9 cellular contexts compared by ENCODE assay signal in the genomic region with DNA sequence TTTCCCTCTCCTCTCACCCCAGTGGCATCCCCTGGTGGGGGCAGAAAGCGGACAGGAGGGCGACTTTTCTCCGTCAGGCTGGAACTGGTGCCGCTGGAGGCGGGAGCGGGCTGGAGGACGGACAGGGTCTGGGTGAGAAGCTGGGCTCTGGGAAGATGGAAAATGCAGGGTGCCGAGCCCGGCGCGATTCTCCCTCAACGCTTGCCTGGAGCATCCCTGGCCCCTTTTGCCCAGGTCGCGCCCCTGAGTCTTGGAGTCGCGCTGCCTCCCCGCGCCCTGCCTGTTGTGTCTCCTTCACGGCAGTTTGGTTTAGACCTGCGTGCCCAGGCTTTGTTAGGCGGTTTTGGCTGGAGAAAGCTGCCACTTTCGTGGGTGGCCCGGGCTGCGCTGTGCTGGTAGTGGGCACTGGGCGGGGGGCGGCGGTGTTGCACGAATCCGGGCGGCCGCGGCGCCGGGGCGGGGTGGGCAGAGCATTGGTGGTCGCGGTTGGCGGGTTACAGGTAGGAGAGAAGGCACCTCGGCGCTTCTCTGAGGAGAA. TPM values are rescaled to one million over a fixed set of nuclear protein-coding genes. Genes with fewer than 3 reads are reported as not detected.
DNase-seq lines count a peak whose midpoint lies in the region; ATAC-seq, FAIRE-seq and TF ChIP-seq lines count a peak whose summit lies in the region.
"Had no signal": no experiment of that assay in that cellular context is flagged by ENCODE, and none has a peak within 500 bp of the region (broad histone marks: within the 10 kb centered on the region; RNA-seq: fewer than 3 reads in every experiment).

No MANE protein-coding gene starts in this region.

- intact Hi-C loops in lower lobe of right lung (cut with DNase I) = no loop called here
- intact Hi-C loops in transverse colon (cut with DNase I; ENCODE audit: low total_unique reads) = no loop called here

- DNase-seq in NCI-H345 (lab: John Stamatoyannopoulos, UW) (peak; percentile 46), NCI-H345 treated with DMSO at 0.1 percent for 48 hours (lab: John Stamatoyannopoulos, UW; ENCODE audit: unreplicated experiment) (no peak), choroid plexus epithelial cell (ENCODE audit: low read depth) (peak; percentile 38), lower lobe of right lung (peak; percentile 38), transverse colon (no peak), H54 (ENCODE audit: insufficient read length, low spot score) (no peak), omental fat pad (ENCODE audit: low spot score) (no peak), NCI-H510A (lab: John Stamatoyannopoulos, UW) (no peak)

- H3K27ac ChIP-seq in lower lobe of right lung (no peak overlapping the region), transverse colon (peak overlapping the region; percentile 35 to 70 (median 62))

- H3K4me3 ChIP-seq in choroid plexus epithelial cell (ENCODE audit: low read depth, low read length) (peak overlapping the region; percentile 72), lower lobe of right lung (peak overlapping the region; percentile 58), transverse colon (peak overlapping the region; percentile 24 to 59 (median 36))

- FAIRE-seq in H54 (lab: Jason Lieb, UNC) = no peak

- peak; percentile 30 for TF ChIP-seq CTCF in choroid plexus epithelial cell (conservative IDR thresholded peaks at IDR 0.05; ENCODE audit: low read depth, low read length)
- TF ChIP-seq CTCF in lower lobe of right lung (IDR thresholded peaks at IDR 0.05) = no peak
- no peak for TF ChIP-seq CTCF in transverse colon (IDR thresholded peaks at IDR 0.05)
- no peak for TF ChIP-seq CTCF in omental fat pad (IDR thresholded peaks at IDR 0.05)

- 15% methylated on average over 40 of the region's 40 CpGs; no CpG with 5 or more reads in 1 of the 2 donors for WGBS in transverse colon (ENCODE audit: low coverage in 1 of 2), 2 donors

- no peak for TF ChIP-seq EP300 in transverse colon (IDR thresholded peaks at IDR 0.05; ENCODE audit: low read depth)

- ATAC-seq in lower lobe of right lung (peak; percentile 10 to 40), omental fat pad (ENCODE audit: low FRiP score) (no peak)

- H3K9me3 ChIP-seq in lower lobe of right lung (no peaks in the 10 kb centered on the region), transverse colon (no peaks in the 10 kb centered on the region)

- H3K27me3 ChIP-seq in lower lobe of right lung (ENCODE audit: low read depth) (peaks cover 39% of the 10 kb centered on the region), transverse colon (peaks cover 58% of the 10 kb centered on the region)

- in situ Hi-C loops in transverse colon (cut with MboI; ENCODE audit: low pct_ligation_motif_present in 1 of 4, low pct_unique_long_range_greater_than_20kb in 1 of 4, low sequenced_read_pairs in 3 of 4) = no loop called here

- TF ChIP-seq POLR2A in transverse colon (IDR thresholded peaks at IDR 0.05) = no peak
- TF ChIP-seq POLR2A in H54 (IDR thresholded peaks at IDR 0.05; ENCODE audit: low read depth, low read length) = no peak

- H3K36me3 ChIP-seq in lower lobe of right lung (no peaks in the 10 kb centered on the region), transverse colon (no peaks in the 10 kb centered on the region)

- H3K4me1 ChIP-seq in lower lobe of right lung (peaks cover 9% of the 10 kb centered on the region), transverse colon (peaks cover 0 to 4% (median 1%) of the 10 kb centered on the region in 4 donors)

RNA-seq across cellular contexts. Expression of gene ADGRL3, which starts 2.0 kb away (rescaled TPM):
- 6.0 TPM for total RNA-seq in lower lobe of right lung
- 1 to 10 TPM; 2.2 to 10.0 (median 4.6) TPM for total RNA-seq in transverse colon
- total RNA-seq in omental fat pad = 10 to 100 TPM in 1 of 4 donors, 1 to 10 TPM in 3; 2.5 to 16.4 (median 4.6) TPM
- total RNA-seq: B cell had no signal

Comparison
In these comparisons a context has a peak if more than half of its experiments do, and no peak if none do; other contexts are left out.
1. DNase-seq: peak in NCI-H345 (single experiment), choroid plexus epithelial cell (single experiment) and lower lobe of right lung (single experiment); none in NCI-H345 treated with DMSO at 0.1 percent for 48 hours (single experiment), transverse colon (single experiment), H54 (single experiment), omental fat pad (single experiment) and NCI-H510A (single experiment).
2. Peak in every context shown above with its lines, with median percentiles within 50 percentile points of each other: H3K4me3 ChIP-seq.